Comparison of ENCODE assay signal across 21 cellular contexts in the genomic region with DNA sequence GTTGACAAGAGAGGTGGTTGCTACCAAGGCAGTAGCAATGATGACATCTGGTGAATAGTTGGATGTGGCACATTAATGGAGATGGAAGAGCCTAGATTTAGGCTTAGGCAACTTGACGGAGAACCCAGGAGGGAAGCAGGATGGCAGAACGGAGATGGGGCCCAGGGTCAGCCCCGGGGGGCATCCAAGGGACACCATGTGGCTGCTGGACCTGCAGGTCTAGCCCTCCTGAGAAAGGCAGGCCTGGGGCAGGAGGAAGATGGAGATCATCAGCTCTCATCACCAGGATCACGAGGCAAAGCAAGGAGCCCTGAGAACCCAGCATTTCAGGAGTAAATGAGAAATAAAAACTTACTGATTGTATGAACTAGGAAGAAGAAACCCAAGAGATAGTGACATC.
DNase-seq lines count a peak whose midpoint lies in the region; ATAC-seq and TF ChIP-seq lines count a peak whose summit lies in the region.
"Had no signal": no experiment of that assay in that cellular context is flagged by ENCODE, and none has a peak within 500 bp of the region (broad histone marks: within the 10 kb centered on the region; RNA-seq: fewer than 3 reads in every experiment).

No MANE protein-coding gene starts in this region.

- CTCF ChIA-PET in activated CD4-positive, alpha-beta T cell treated with anti-CD3 and anti-CD28 coated beads, Interleukin-2, amount 10 ng/mL, durations not matched to agents 7 days and 5 days (lab: Charles Lee) = interaction anchor here (0.6 to 1.8 kb wide), 5 partner anchors 11 to 108 kb away, joined by 3 to 7 read pairs (median 4); no protein-coding TSS in a partner anchor
- CTCF ChIA-PET in Caco-2 (lab: Charles Lee) = no interaction called here

- TF ChIP-seq CTCF in HFFc6 (IDR thresholded peaks at IDR 0.05) (no peak), Caco-2 (IDR thresholded peaks at IDR 0.05; ENCODE audit: insufficient read depth in 1 of 2, low read depth in 1 of 2, low read length in 1 of 2, severe bottlenecking in 1 of 2, unreplicated experiment in 1 of 2) (no peak)

- no peak for DNase-seq in activated CD4-positive, alpha-beta T cell treated with anti-CD3 and anti-CD28 coated beads, Interleukin-2, amount 10 ng/mL, durations not matched to agents 7 days and 5 days
- no peak for DNase-seq in activated CD4-positive, alpha-beta T cell treated with anti-CD3 and anti-CD28 coated beads for 4 hours
- no peak for DNase-seq in HFFc6
- no peak for DNase-seq in activated T-helper 2 cell treated with anti-CD3 and anti-CD28 coated beads, Interferon-gamma antibody, Interleukin-2, Interleukin-4, amounts not matched to agents 10 μg/mL and 5 μg/mL and 100 μg/mL, durations not matched to agents 14 hours and 24 hours and 36 hours (ENCODE audit: low spot score)
- no peak for DNase-seq in stimulated activated effector memory CD8-positive, alpha-beta T cell treated with anti-CD3 and anti-CD28 coated beads, Interleukin-12 subunit alpha, Interleukin-12 subunit beta, amount 100 ng/mL, for 72 hours (ENCODE audit: low spot score in 2 of 2)
- DNase-seq in EL = no peak
- DNase-seq in Caco-2 = no peak
- DNase-seq: CD4-positive, alpha-beta T cell; colonic mucosa; effector CD8-positive, alpha-beta T cell; KBM-7; left colon; NCI-H1092 treated with DMSO at 0.1 percent for 48 hours; NCI-H1694 treated with DMSO at 0.1 percent for 48 hours; NCI-H2171; ovary; SIG-M5; stimulated activated CD4-positive, alpha-beta T cell treated with anti-CD3 and anti-CD28 coated beads, Interleukin-4, amount 100 ng/mL, for 24 hours; WERI-Rb-1 had no signal

- BruUV-seq in Caco-2 (replicated peaks; lab: Mats Ljungman, UMichigan) = no TSS peak

- peaks cover 62% of the 10 kb centered on the region for H3K4me1 Mint-ChIP-seq in activated CD4-positive, alpha-beta T cell treated with anti-CD3 and anti-CD28 coated beads, Interleukin-2, amount 10 ng/mL, durations not matched to agents 7 days and 5 days
- H3K4me1 Mint-ChIP-seq in HFFc6 (ENCODE audit: low read depth) (peaks cover 68% of the 10 kb centered on the region), Caco-2 (ENCODE audit: low read depth, unreplicated experiment) (no peaks in the 10 kb centered on the region)
- H3K4me1 Mint-ChIP-seq in activated T-helper 2 cell treated with anti-CD3 and anti-CD28 coated beads, Interferon-gamma antibody, Interleukin-2, Interleukin-4, amounts not matched to agents 10 μg/mL and 5 μg/mL and 100 μg/mL, durations not matched to agents 14 hours and 24 hours and 36 hours (ENCODE audit: low read depth) = peaks cover 73% of the 10 kb centered on the region
- peaks cover 72% of the 10 kb centered on the region for H3K4me1 Mint-ChIP-seq in stimulated activated effector memory CD8-positive, alpha-beta T cell treated with anti-CD3 and anti-CD28 coated beads, Interleukin-12 subunit alpha, Interleukin-12 subunit beta, amount 100 ng/mL, for 72 hours

- H3K27me3 Mint-ChIP-seq in activated CD4-positive, alpha-beta T cell treated with anti-CD3 and anti-CD28 coated beads, Interleukin-2, amount 10 ng/mL, durations not matched to agents 7 days and 5 days = no peaks in the 10 kb centered on the region
- peaks cover 8% of the 10 kb centered on the region for H3K27me3 Mint-ChIP-seq in HFFc6 (ENCODE audit: insufficient read depth)
- H3K27me3 Mint-ChIP-seq in activated T-helper 2 cell treated with anti-CD3 and anti-CD28 coated beads, Interferon-gamma antibody, Interleukin-2, Interleukin-4, amounts not matched to agents 10 μg/mL and 5 μg/mL and 100 μg/mL, durations not matched to agents 14 hours and 24 hours and 36 hours (ENCODE audit: low read depth) = no peaks in the 10 kb centered on the region
- no peaks in the 10 kb centered on the region for H3K27me3 Mint-ChIP-seq in Caco-2 (ENCODE audit: insufficient read depth, unreplicated experiment)
- H3K27me3 Mint-ChIP-seq: CD4-positive, alpha-beta T cell had no signal

- POLR2A ChIA-PET in activated CD4-positive, alpha-beta T cell treated with anti-CD3 and anti-CD28 coated beads, Interleukin-2, amount 10 ng/mL, durations not matched to agents 7 days and 5 days (lab: Charles Lee) = no interaction called here
- POLR2A ChIA-PET in Caco-2 (lab: Charles Lee) = no interaction called here

- H3K27ac Mint-ChIP-seq in activated CD4-positive, alpha-beta T cell treated with anti-CD3 and anti-CD28 coated beads, Interleukin-2, amount 10 ng/mL, durations not matched to agents 7 days and 5 days = peak overlapping the region; percentile 84
- peak overlapping the region; percentile 69 for H3K27ac Mint-ChIP-seq in HFFc6
- peak overlapping the region; percentile 96 for H3K27ac Mint-ChIP-seq in activated T-helper 2 cell treated with anti-CD3 and anti-CD28 coated beads, Interferon-gamma antibody, Interleukin-2, Interleukin-4, amounts not matched to agents 10 μg/mL and 5 μg/mL and 100 μg/mL, durations not matched to agents 14 hours and 24 hours and 36 hours
- H3K27ac Mint-ChIP-seq in stimulated activated effector memory CD8-positive, alpha-beta T cell treated with anti-CD3 and anti-CD28 coated beads, Interleukin-12 subunit alpha, Interleukin-12 subunit beta, amount 100 ng/mL, for 72 hours = peak overlapping the region; percentile 98
- no peak overlapping the region for H3K27ac Mint-ChIP-seq in Caco-2 (ENCODE audit: unreplicated experiment)
- H3K27ac Mint-ChIP-seq: CD4-positive, alpha-beta T cell had no signal

- no peaks in the 10 kb centered on the region for H3K27me3 ChIP-seq in Caco-2 (replicated peaks; ENCODE audit: control insufficient read depth, insufficient read depth, low read length)
- H3K27me3 ChIP-seq: colonic mucosa, ovary had no signal

- no peak overlapping the region for H3K4me3 ChIP-seq in Caco-2 (ENCODE audit: low read depth, low read length)
- H3K4me3 ChIP-seq: A549, colonic mucosa, ovary had no signal

- H3K4me3 Mint-ChIP-seq in activated CD4-positive, alpha-beta T cell treated with anti-CD3 and anti-CD28 coated beads, Interleukin-2, amount 10 ng/mL, durations not matched to agents 7 days and 5 days = no peak overlapping the region
- H3K4me3 Mint-ChIP-seq in HFFc6 (no peak overlapping the region), Caco-2 (ENCODE audit: unreplicated experiment) (no peak overlapping the region)
- peak overlapping the region; percentile 37 for H3K4me3 Mint-ChIP-seq in activated T-helper 2 cell treated with anti-CD3 and anti-CD28 coated beads, Interferon-gamma antibody, Interleukin-2, Interleukin-4, amounts not matched to agents 10 μg/mL and 5 μg/mL and 100 μg/mL, durations not matched to agents 14 hours and 24 hours and 36 hours (ENCODE audit: low read depth)
- peak overlapping the region; percentile 26 for H3K4me3 Mint-ChIP-seq in stimulated activated effector memory CD8-positive, alpha-beta T cell treated with anti-CD3 and anti-CD28 coated beads, Interleukin-12 subunit alpha, Interleukin-12 subunit beta, amount 100 ng/mL, for 72 hours
- H3K4me3 Mint-ChIP-seq: CD4-positive, alpha-beta T cell had no signal

- H3K36me3 Mint-ChIP-seq in activated CD4-positive, alpha-beta T cell treated with anti-CD3 and anti-CD28 coated beads, Interleukin-2, amount 10 ng/mL, durations not matched to agents 7 days and 5 days (ENCODE audit: low read depth) = peaks cover 68% of the 10 kb centered on the region
- H3K36me3 Mint-ChIP-seq in HFFc6 (ENCODE audit: low read depth) (peaks cover 32% of the 10 kb centered on the region), Caco-2 (ENCODE audit: insufficient read depth, unreplicated experiment) (no peaks in the 10 kb centered on the region)
- peaks cover 87% of the 10 kb centered on the region for H3K36me3 Mint-ChIP-seq in activated T-helper 2 cell treated with anti-CD3 and anti-CD28 coated beads, Interferon-gamma antibody, Interleukin-2, Interleukin-4, amounts not matched to agents 10 μg/mL and 5 μg/mL and 100 μg/mL, durations not matched to agents 14 hours and 24 hours and 36 hours (ENCODE audit: low read depth)
- peaks cover 45% of the 10 kb centered on the region for H3K36me3 Mint-ChIP-seq in stimulated activated effector memory CD8-positive, alpha-beta T cell treated with anti-CD3 and anti-CD28 coated beads, Interleukin-12 subunit alpha, Interleukin-12 subunit beta, amount 100 ng/mL, for 72 hours

- H3K9me3 Mint-ChIP-seq in activated CD4-positive, alpha-beta T cell treated with anti-CD3 and anti-CD28 coated beads, Interleukin-2, amount 10 ng/mL, durations not matched to agents 7 days and 5 days = peaks cover 40% of the 10 kb centered on the region
- H3K9me3 Mint-ChIP-seq in HFFc6 = peaks cover 30% of the 10 kb centered on the region
- H3K9me3 Mint-ChIP-seq in activated T-helper 2 cell treated with anti-CD3 and anti-CD28 coated beads, Interferon-gamma antibody, Interleukin-2, Interleukin-4, amounts not matched to agents 10 μg/mL and 5 μg/mL and 100 μg/mL, durations not matched to agents 14 hours and 24 hours and 36 hours = peaks cover 40% of the 10 kb centered on the region
- peaks cover 3% of the 10 kb centered on the region for H3K9me3 Mint-ChIP-seq in stimulated activated effector memory CD8-positive, alpha-beta T cell treated with anti-CD3 and anti-CD28 coated beads, Interleukin-12 subunit alpha, Interleukin-12 subunit beta, amount 100 ng/mL, for 72 hours
- H3K9me3 Mint-ChIP-seq in Caco-2 (ENCODE audit: unreplicated experiment) = no peaks in the 10 kb centered on the region
- H3K9me3 Mint-ChIP-seq: CD4-positive, alpha-beta T cell had no signal

- H3K4me1 ChIP-seq in Caco-2 = no peaks in the 10 kb centered on the region
- H3K4me1 ChIP-seq: A549, colonic mucosa had no signal

- no peaks in the 10 kb centered on the region for H3K36me3 ChIP-seq in Caco-2 (ENCODE audit: control insufficient read depth, insufficient read depth, low read length)
- H3K36me3 ChIP-seq: colonic mucosa, ovary, WERI-Rb-1 had no signal

- ATAC-seq in stimulated activated effector memory CD8-positive, alpha-beta T cell treated with anti-CD3 and anti-CD28 coated beads, Interleukin-12 subunit alpha, Interleukin-12 subunit beta, amount 100 ng/mL, for 72 hours = no peak
- no peak for ATAC-seq in HG02610 (IDR thresholded peaks at IDR 0.05; ENCODE audit: unreplicated experiment)
- ATAC-seq: A549, left colon had no signal

- intact Hi-C loops in activated T-helper 2 cell treated with anti-CD3 and anti-CD28 coated beads, Interferon-gamma antibody, Interleukin-2, Interleukin-4, amounts not matched to agents 10 μg/mL and 5 μg/mL and 100 μg/mL, durations not matched to agents 14 hours and 24 hours and 36 hours (cut with micrococcal nuclease) = loop anchor here (5.0 kb wide), 2 partner anchors 212 to 567 kb away; no protein-coding TSS in a partner anchor
- intact Hi-C loops in Caco-2 (cut with micrococcal nuclease; ENCODE audit: unreplicated experiment) = no loop called here

- no peaks in the 10 kb centered on the region for H3K9me3 ChIP-seq in Caco-2
- H3K9me3 ChIP-seq: colonic mucosa, ovary had no signal

Comparison
In these comparisons a context has a peak if more than half of its experiments do, and no peak if none do; other contexts are left out.
1. H3K4me3 Mint-ChIP-seq: peak in activated T-helper 2 cell treated with anti-CD3 and anti-CD28 coated beads, Interferon-gamma antibody, Interleukin-2, Interleukin-4, amounts not matched to agents 10 μg/mL and 5 μg/mL and 100 μg/mL, durations not matched to agents 14 hours and 24 hours and 36 hours (single experiment) and stimulated activated effector memory CD8-positive, alpha-beta T cell treated with anti-CD3 and anti-CD28 coated beads, Interleukin-12 subunit alpha, Interleukin-12 subunit beta, amount 100 ng/mL, for 72 hours (single experiment); none in activated CD4-positive, alpha-beta T cell treated with anti-CD3 and anti-CD28 coated beads, Interleukin-2, amount 10 ng/mL, durations not matched to agents 7 days and 5 days (single experiment), HFFc6 (single experiment) and Caco-2 (single experiment).